1 cellular context compared by ENCODE assay signal in genomic region chr3:33057320-33058298, GRCh38.
TF ChIP-seq lines count a peak whose summit lies in the region.

No MANE protein-coding gene starts in this region.

TF ChIP-seq in HepG2, 621 proteins besides CTCF, POLR2A, EP300 and RAD21 (continued from another document and continues in another):
- no peak for TF ChIP-seq TCF7L2 (IDR thresholded peaks at IDR 0.05; ENCODE audit: low read depth, low read length)
- TF ChIP-seq ZNF512 (CRISPR knock-in tag; IDR thresholded peaks at IDR 0.05): no peak
- TF ChIP-seq SPEN (CRISPR knock-in tag; IDR thresholded peaks at IDR 0.05; ENCODE audit: low read depth): no peak
- no peak for TF ChIP-seq TBP (CRISPR knock-in tag; IDR thresholded peaks at IDR 0.05)
- TF ChIP-seq HNRNPL (IDR thresholded peaks at IDR 0.05; ENCODE audit: low read depth, low read length): no peak
- TF ChIP-seq ZZZ3 (CRISPR knock-in tag; IDR thresholded peaks at IDR 0.05; ENCODE audit: borderline replicate concordance): no peak
- TF ChIP-seq MATR3 (CRISPR knock-in tag; IDR thresholded peaks at IDR 0.05): no peak
- no peak for TF ChIP-seq ZNF251 (CRISPR knock-in tag; IDR thresholded peaks at IDR 0.05)
- TF ChIP-seq ZMYM3 (CRISPR knock-in tag; IDR thresholded peaks at IDR 0.05): no peak
- TF ChIP-seq, protein P1, sequence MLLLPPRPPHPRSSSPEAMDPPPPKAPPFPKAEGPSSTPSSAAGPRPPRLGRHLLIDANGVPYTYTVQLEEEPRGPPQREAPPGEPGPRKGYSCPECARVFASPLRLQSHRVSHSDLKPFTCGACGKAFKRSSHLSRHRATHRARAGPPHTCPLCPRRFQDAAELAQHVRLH (CRISPR knock-in tag; IDR thresholded peaks at IDR 0.05; ENCODE audit: borderline replicate concordance, low read depth): 0 out of 2 replicates have a peak, but pooled peaks have one; percentile 19
- TF ChIP-seq SRSF4 (IDR thresholded peaks at IDR 0.05; ENCODE audit: low read depth, low read length, poor library complexity, severe bottlenecking): no peak
- TF ChIP-seq TRIM24 (CRISPR knock-in tag; IDR thresholded peaks at IDR 0.05): no peak
- no peak for TF ChIP-seq CREB3 (CRISPR knock-in tag; IDR thresholded peaks at IDR 0.05)
- TF ChIP-seq PRDM10 (CRISPR knock-in tag; IDR thresholded peaks at IDR 0.05; ENCODE audit: low read depth): no peak
- TF ChIP-seq RORA (CRISPR knock-in tag; IDR thresholded peaks at IDR 0.05): no peak
- TF ChIP-seq AFF4 (CRISPR knock-in tag; IDR thresholded peaks at IDR 0.05): no peak
- TF ChIP-seq ZBTB7A (CRISPR knock-in tag; IDR thresholded peaks at IDR 0.05): no peak
- TF ChIP-seq, protein P2, sequence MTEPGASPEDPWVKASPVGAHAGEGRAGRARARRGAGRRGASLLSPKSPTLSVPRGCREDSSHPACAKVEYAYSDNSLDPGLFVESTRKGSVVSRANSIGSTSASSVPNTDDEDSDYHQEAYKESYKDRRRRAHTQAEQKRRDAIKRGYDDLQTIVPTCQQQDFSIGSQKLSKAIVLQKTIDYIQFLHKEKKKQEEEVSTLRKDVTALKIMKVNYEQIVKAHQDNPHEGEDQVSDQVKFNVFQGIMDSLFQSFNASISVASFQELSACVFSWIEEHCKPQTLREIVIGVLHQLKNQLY (CRISPR knock-in tag; IDR thresholded peaks at IDR 0.05): no peak
- TF ChIP-seq GPN1 (CRISPR knock-in tag; IDR thresholded peaks at IDR 0.05; ENCODE audit: borderline replicate concordance): no peak
- TF ChIP-seq EZH2 (conservative IDR thresholded peaks at IDR 0.05; ENCODE audit: low read depth, low read length): no peak
- no peak for TF ChIP-seq ZBTB20 (CRISPR knock-in tag; IDR thresholded peaks at IDR 0.05; ENCODE audit: borderline replicate concordance, low read depth)
- no peak for TF ChIP-seq HOXA5 (CRISPR knock-in tag; IDR thresholded peaks at IDR 0.05)
- no peak for TF ChIP-seq ZNF780A (CRISPR knock-in tag; IDR thresholded peaks at IDR 0.05)
- no peak for TF ChIP-seq TMF1 (CRISPR knock-in tag; IDR thresholded peaks at IDR 0.05; ENCODE audit: low read depth)
- TF ChIP-seq ZNF672 (CRISPR knock-in tag; IDR thresholded peaks at IDR 0.05): no peak
- 0 out of 2 replicates have a peak, but pooled peaks have one; percentile 57 for TF ChIP-seq ZNF615 (CRISPR knock-in tag; IDR thresholded peaks at IDR 0.05; ENCODE audit: borderline replicate concordance)
- TF ChIP-seq MED13 (CRISPR knock-in tag; IDR thresholded peaks at IDR 0.05): no peak
- TF ChIP-seq ZNF605 (CRISPR knock-in tag; IDR thresholded peaks at IDR 0.05): no peak
- TF ChIP-seq MBD4 (IDR thresholded peaks at IDR 0.05; ENCODE audit: borderline replicate concordance, low read length): no peak
- no peak for TF ChIP-seq POLR2AphosphoS5 (IDR thresholded peaks at IDR 0.05; ENCODE audit: low read depth, low read length)
- TF ChIP-seq SRF (IDR thresholded peaks at IDR 0.05; ENCODE audit: low read depth, low read length): no peak
- no peak for TF ChIP-seq MTF2 (CRISPR knock-in tag; IDR thresholded peaks at IDR 0.05; ENCODE audit: borderline replicate concordance)
- no peak for TF ChIP-seq SMYD3 (CRISPR knock-in tag; IDR thresholded peaks at IDR 0.05)
- TF ChIP-seq, protein P3, sequence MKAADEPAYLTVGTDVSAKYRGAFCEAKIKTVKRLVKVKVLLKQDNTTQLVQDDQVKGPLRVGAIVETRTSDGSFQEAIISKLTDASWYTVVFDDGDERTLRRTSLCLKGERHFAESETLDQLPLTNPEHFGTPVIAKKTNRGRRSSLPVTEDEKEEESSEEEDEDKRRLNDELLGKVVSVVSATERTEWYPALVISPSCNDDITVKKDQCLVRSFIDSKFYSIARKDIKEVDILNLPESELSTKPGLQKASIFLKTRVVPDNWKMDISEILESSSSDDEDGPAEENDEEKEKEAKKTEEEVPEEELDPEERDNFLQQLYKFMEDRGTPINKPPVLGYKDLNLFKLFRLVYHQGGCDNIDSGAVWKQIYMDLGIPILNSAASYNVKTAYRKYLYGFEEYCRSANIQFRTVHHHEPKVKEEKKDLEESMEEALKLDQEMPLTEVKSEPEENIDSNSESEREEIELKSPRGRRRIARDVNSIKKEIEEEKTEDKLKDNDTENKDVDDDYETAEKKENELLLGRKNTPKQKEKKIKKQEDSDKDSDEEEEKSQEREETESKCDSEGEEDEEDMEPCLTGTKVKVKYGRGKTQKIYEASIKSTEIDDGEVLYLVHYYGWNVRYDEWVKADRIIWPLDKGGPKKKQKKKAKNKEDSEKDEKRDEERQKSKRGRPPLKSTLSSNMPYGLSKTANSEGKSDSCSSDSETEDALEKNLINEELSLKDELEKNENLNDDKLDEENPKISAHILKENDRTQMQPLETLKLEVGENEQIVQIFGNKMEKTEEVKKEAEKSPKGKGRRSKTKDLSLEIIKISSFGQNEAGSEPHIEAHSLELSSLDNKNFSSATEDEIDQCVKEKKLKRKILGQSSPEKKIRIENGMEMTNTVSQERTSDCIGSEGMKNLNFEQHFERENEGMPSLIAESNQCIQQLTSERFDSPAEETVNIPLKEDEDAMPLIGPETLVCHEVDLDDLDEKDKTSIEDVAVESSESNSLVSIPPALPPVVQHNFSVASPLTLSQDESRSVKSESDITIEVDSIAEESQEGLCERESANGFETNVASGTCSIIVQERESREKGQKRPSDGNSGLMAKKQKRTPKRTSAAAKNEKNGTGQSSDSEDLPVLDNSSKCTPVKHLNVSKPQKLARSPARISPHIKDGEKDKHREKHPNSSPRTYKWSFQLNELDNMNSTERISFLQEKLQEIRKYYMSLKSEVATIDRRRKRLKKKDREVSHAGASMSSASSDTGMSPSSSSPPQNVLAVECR (CRISPR knock-in tag; IDR thresholded peaks at IDR 0.05; ENCODE audit: borderline replicate concordance): peak; percentile 34; the same call in 1 of the 2 replicates
- no peak for TF ChIP-seq ZFP37 (CRISPR knock-in tag; IDR thresholded peaks at IDR 0.05; ENCODE audit: borderline replicate concordance)
- TF ChIP-seq, protein P4, sequence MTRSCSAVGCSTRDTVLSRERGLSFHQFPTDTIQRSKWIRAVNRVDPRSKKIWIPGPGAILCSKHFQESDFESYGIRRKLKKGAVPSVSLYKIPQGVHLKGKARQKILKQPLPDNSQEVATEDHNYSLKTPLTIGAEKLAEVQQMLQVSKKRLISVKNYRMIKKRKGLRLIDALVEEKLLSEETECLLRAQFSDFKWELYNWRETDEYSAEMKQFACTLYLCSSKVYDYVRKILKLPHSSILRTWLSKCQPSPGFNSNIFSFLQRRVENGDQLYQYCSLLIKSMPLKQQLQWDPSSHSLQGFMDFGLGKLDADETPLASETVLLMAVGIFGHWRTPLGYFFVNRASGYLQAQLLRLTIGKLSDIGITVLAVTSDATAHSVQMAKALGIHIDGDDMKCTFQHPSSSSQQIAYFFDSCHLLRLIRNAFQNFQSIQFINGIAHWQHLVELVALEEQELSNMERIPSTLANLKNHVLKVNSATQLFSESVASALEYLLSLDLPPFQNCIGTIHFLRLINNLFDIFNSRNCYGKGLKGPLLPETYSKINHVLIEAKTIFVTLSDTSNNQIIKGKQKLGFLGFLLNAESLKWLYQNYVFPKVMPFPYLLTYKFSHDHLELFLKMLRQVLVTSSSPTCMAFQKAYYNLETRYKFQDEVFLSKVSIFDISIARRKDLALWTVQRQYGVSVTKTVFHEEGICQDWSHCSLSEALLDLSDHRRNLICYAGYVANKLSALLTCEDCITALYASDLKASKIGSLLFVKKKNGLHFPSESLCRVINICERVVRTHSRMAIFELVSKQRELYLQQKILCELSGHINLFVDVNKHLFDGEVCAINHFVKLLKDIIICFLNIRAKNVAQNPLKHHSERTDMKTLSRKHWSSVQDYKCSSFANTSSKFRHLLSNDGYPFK (CRISPR knock-in tag; IDR thresholded peaks at IDR 0.05; ENCODE audit: borderline replicate concordance): no peak
- TF ChIP-seq, protein P5, sequence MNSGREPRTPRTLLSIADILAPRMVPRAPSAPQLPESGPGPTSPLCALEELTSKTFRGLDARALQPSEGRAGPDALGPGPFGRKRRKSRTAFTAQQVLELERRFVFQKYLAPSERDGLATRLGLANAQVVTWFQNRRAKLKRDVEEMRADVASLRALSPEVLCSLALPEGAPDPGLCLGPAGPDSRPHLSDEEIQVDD (CRISPR knock-in tag; IDR thresholded peaks at IDR 0.05; ENCODE audit: borderline replicate concordance): no peak
- TF ChIP-seq KLF11 (CRISPR knock-in tag; IDR thresholded peaks at IDR 0.05): no peak
- TF ChIP-seq HNRNPK (IDR thresholded peaks at IDR 0.05; ENCODE audit: low read depth, low read length, poor library complexity, severe bottlenecking): no peak
- TF ChIP-seq, protein P6, sequence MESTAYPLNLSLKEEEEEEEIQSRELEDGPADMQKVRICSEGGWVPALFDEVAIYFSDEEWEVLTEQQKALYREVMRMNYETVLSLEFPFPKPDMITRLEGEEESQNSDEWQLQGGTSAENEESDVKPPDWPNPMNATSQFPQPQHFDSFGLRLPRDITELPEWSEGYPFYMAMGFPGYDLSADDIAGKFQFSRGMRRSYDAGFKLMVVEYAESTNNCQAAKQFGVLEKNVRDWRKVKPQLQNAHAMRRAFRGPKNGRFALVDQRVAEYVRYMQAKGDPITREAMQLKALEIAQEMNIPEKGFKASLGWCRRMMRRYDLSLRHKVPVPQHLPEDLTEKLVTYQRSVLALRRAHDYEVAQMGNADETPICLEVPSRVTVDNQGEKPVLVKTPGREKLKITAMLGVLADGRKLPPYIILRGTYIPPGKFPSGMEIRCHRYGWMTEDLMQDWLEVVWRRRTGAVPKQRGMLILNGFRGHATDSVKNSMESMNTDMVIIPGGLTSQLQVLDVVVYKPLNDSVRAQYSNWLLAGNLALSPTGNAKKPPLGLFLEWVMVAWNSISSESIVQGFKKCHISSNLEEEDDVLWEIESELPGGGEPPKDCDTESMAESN (CRISPR knock-in tag; conservative IDR thresholded peaks at IDR 0.05): no peak
- no peak for TF ChIP-seq XBP1 (CRISPR knock-in tag; IDR thresholded peaks at IDR 0.05)
- no peak for TF ChIP-seq RFX1 (IDR thresholded peaks at IDR 0.05)
- TF ChIP-seq RARA (CRISPR knock-in tag; IDR thresholded peaks at IDR 0.05): peak; percentile 36; the same call in 1 of the 2 replicates
- TF ChIP-seq ZNF446 (CRISPR knock-in tag; IDR thresholded peaks at IDR 0.05): no peak
- peak; percentile 22; the same call in 1 of the 2 replicates for TF ChIP-seq MIXL1 (CRISPR knock-in tag; IDR thresholded peaks at IDR 0.05)
